In genomic region chr1:61049850-61050540, GRCh38 we compare ENCODE assay signal across 8 cellular contexts. TPM values are rescaled to one million over a fixed set of nuclear protein-coding genes. Genes with fewer than 3 reads are reported as not detected.
A peak's percentile ranks its signal among the peaks of the same experiment; 100 is the strongest.
DNase-seq lines count a peak whose midpoint lies in the region; ATAC-seq and TF ChIP-seq lines count a peak whose summit lies in the region.

No MANE protein-coding gene starts in this region.

- intact Hi-C loops in adrenal gland (cut with DNase I), result loop anchor here (5.0 to 10.0 kb wide), 7 partner anchors 135 to 795 kb away; no protein-coding TSS in a partner anchor
- intact Hi-C loops in left cardiac atrium (cut with DNase I), result loop anchor here (2.0 to 10.0 kb wide), 10 partner anchors 37 to 1075 kb away; no protein-coding TSS in a partner anchor
- intact Hi-C loops in posterior vena cava (cut with DNase I), result loop anchor here (5.0 to 10.0 kb wide), 8 partner anchors 37 to 595 kb away; no protein-coding TSS in a partner anchor

- peak; percentile 79 to 85 (median 82) for ATAC-seq in T-cell (replicated peaks in 1 of 4)
- peak; percentile 80 to 83 for ATAC-seq in left cardiac atrium

- no peaks in the 10 kb centered on the region for H3K36me3 ChIP-seq in adrenal gland (replicated peaks in 1 of 2)

- TF ChIP-seq CTCF in HFF-Myc (IDR thresholded peaks at IDR 0.05; ENCODE audit: low read depth, low read length, missing control alignments), result peak; percentile 95
- TF ChIP-seq CTCF in adrenal gland (IDR thresholded peaks at IDR 0.05), result peak; percentile 95 to 98 (median 97)
- TF ChIP-seq CTCF in type B pancreatic cell (conservative IDR thresholded peaks at IDR 0.05), result peak; percentile 99

- H3K27me3 ChIP-seq in adrenal gland, result no peaks in the 10 kb centered on the region

- CTCF ChIA-PET in T-cell (lab: Charles Lee), result interaction anchor here (0.6 to 2.2 kb wide), 42 partner anchors 9 to 642 kb away, joined by 3 to 39 read pairs (median 4); no protein-coding TSS in a partner anchor

- H3K27ac ChIP-seq in adrenal gland, result peak overlapping the region; percentile 47 to 95 (median 94)

- H3K4me1 ChIP-seq in adrenal gland (replicated peaks in 1 of 2), result peaks cover 6 to 36% of the 10 kb centered on the region in 2 donors

- H3K9me3 Mint-ChIP-seq in T-cell, result no peaks in the 10 kb centered on the region
- H3K9me3 Mint-ChIP-seq in type B pancreatic cell, result no peaks in the 10 kb centered on the region

- no peak overlapping the region for H3K27ac Mint-ChIP-seq in T-cell
- H3K27ac Mint-ChIP-seq in type B pancreatic cell, result peak overlapping the region; percentile 26

- peaks cover 24 to 30% (median 28%) of the 10 kb centered on the region in 3 donors for H3K4me1 Mint-ChIP-seq in T-cell
- H3K4me1 Mint-ChIP-seq in type B pancreatic cell (ENCODE audit: unreplicated experiment), result peaks cover 33% of the 10 kb centered on the region

- no peaks in the 10 kb centered on the region for H3K9me3 ChIP-seq in adrenal gland (replicated peaks in 1 of 3)

- TF ChIP-seq POLR2A in adrenal gland (IDR thresholded peaks at IDR 0.05), result peak; percentile 15 to 59

- DNase-seq in ELR (ENCODE audit: low read depth), result peak; percentile 76
- DNase-seq in HFF-Myc (ENCODE audit: extremely low read depth, low read depth), result peak; percentile 66
- peak; percentile 94 for DNase-seq in NCI-H1105 (lab: John Stamatoyannopoulos, UW)
- peak; percentile 59 to 92 (median 82) for DNase-seq in T-cell
- peak; percentile 92 to 97 (median 95) for DNase-seq in adrenal gland
- DNase-seq in left cardiac atrium, result peak; percentile 93
- peak; percentile 98 for DNase-seq in posterior vena cava (ENCODE audit: low spot score)
- DNase-seq in type B pancreatic cell (ENCODE audit: extremely low spot score, unreplicated experiment), result peak; percentile 92

- POLR2A ChIA-PET in T-cell (lab: Charles Lee), result interaction anchor here (0.6 to 2.5 kb wide), 4 partner anchors 28 to 410 kb away, joined by 4 to 20 read pairs (median 6); no protein-coding TSS in a partner anchor

- H3K36me3 Mint-ChIP-seq in T-cell (no peaks in the 10 kb centered on the region), type B pancreatic cell (no peaks in the 10 kb centered on the region)

- peaks cover 33 to 36% of the 10 kb centered on the region in 2 donors for H3K27me3 Mint-ChIP-seq in T-cell
- peaks cover 43% of the 10 kb centered on the region for H3K27me3 Mint-ChIP-seq in type B pancreatic cell

- peak overlapping the region; percentile 59 to 81 (median 71) for H3K4me3 Mint-ChIP-seq in T-cell
- H3K4me3 Mint-ChIP-seq in type B pancreatic cell, result peak overlapping the region; percentile 85

- 0 to 1% (median 0%) methylated on average over 3 to 48 of the region's 48 CpGs for WGBS in adrenal gland, 4 donors

- peak overlapping the region; percentile 64 for H3K4me3 ChIP-seq in HFF-Myc (replicated peaks; ENCODE audit: low read depth, low read length)
- peak overlapping the region; percentile 76 to 99 (median 84) for H3K4me3 ChIP-seq in adrenal gland

RNA-seq across cellular contexts. Expression of gene NFIA, which starts 32.4 kb away (rescaled TPM):
- total RNA-seq in T-cell, result 10 to 100 TPM in 1 of 5 donors, 1 to 10 TPM in 4; 5.1 to 10.1 (median 7.1) TPM
- total RNA-seq in adrenal gland, result 100 to 1,000 TPM in 2 of 8 donors, 10 to 100 TPM in 6; 59.3 to 109 (median 90.2) TPM
- 10 to 100 TPM; 15.6 to 26.0 (median 25.0) TPM for polyA plus RNA-seq in adrenal gland
- total RNA-seq in left cardiac atrium, result 10 to 100 TPM; 94.1 to 97.8 TPM
- 100 to 1,000 TPM; 117 to 183 TPM for total RNA-seq in posterior vena cava
- total RNA-seq in type B pancreatic cell (ENCODE audit: low replicate concordance), result 10.5 and 49.4 TPM in 2 replicates

Comparison
In these comparisons a context has a peak if more than half of its experiments do, and no peak if none do; other contexts are left out.
1. Peak in every context shown above with its lines: DNase-seq, ATAC-seq, H3K4me3 ChIP-seq and H3K27ac ChIP-seq.